In the genomic region with DNA sequence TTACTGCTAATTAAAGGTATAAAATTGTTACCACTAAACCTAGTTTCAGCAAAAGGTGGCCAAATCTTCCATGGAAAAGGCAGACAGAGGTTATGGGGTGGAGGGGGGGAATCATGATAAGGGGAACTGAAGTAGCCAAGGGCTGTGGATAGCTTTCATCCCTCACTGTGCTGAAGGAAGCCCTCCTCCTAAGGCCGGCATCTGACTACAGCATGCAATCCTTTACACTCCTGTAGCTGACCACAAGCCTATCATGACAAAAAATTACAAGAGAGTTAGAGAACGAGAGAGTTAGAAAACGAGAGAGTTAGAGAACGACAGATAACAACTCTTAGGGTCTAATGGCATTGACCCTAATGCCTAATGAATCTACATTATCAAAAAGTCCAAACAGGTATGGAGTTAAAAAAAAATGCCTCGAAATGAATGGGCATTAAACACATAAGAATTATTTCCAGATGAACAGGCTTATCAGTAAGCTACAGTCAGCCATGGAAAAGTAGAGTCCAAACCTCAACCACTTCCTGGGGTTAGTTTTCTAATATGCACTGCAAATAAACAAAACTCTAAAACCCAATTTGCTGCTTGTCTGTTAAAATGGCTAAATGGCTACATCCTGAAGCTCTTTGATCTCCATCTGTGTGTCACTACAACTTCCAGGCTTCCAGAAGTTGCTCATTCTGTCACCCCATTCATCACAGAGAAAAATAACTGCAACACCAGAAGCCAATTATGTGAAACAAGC, we compare ENCODE assay signal across 18 cellular contexts. TPM values are rescaled to one million over a fixed set of nuclear protein-coding genes. Genes with fewer than 3 reads are reported as not detected.
DNase-seq lines count a peak whose midpoint lies in the region; ATAC-seq, FAIRE-seq and TF ChIP-seq lines count a peak whose summit lies in the region.
"Had no signal": no experiment of that assay in that cellular context is flagged by ENCODE, and none has a peak within 500 bp of the region (broad histone marks: within the 10 kb centered on the region; RNA-seq: fewer than 3 reads in every experiment).

No MANE protein-coding gene starts in this region.

- peak overlapping the region; percentile 53 for H3K27ac Mint-ChIP-seq in activated naive CD4-positive, alpha-beta T cell treated with anti-CD3 and anti-CD28 coated beads, Interleukin-2, amount 50 U/mL, for 24 hours
- peak overlapping the region; percentile 49 to 51 for H3K27ac Mint-ChIP-seq in T-cell
- peak overlapping the region; percentile 75 for H3K27ac Mint-ChIP-seq in stimulated activated effector memory CD8-positive, alpha-beta T cell treated with anti-CD3 and anti-CD28 coated beads, Interleukin-12 subunit alpha, Interleukin-12 subunit beta, amount 100 ng/mL, for 72 hours

- no peaks in the 10 kb centered on the region for H3K9me3 ChIP-seq in BE2C
- H3K9me3 ChIP-seq: neutrophil, tibial nerve had no signal

- no peaks in the 10 kb centered on the region for H3K27me3 ChIP-seq in BE2C
- H3K27me3 ChIP-seq: foreskin keratinocyte, neutrophil, tibial nerve had no signal

- H3K36me3 Mint-ChIP-seq in activated naive CD4-positive, alpha-beta T cell treated with anti-CD3 and anti-CD28 coated beads, Interleukin-2, amount 50 U/mL, for 24 hours = peaks cover 13% of the 10 kb centered on the region
- peaks cover 50% of the 10 kb centered on the region for H3K36me3 Mint-ChIP-seq in T-cell
- peaks cover 93% of the 10 kb centered on the region for H3K36me3 Mint-ChIP-seq in stimulated activated effector memory CD8-positive, alpha-beta T cell treated with anti-CD3 and anti-CD28 coated beads, Interleukin-12 subunit alpha, Interleukin-12 subunit beta, amount 100 ng/mL, for 72 hours

- H3K36me3 ChIP-seq in BE2C = peaks cover 46% of the 10 kb centered on the region

- no peaks in the 10 kb centered on the region for H3K9me3 Mint-ChIP-seq in activated naive CD4-positive, alpha-beta T cell treated with anti-CD3 and anti-CD28 coated beads, Interleukin-2, amount 50 U/mL, for 24 hours
- no peaks in the 10 kb centered on the region for H3K9me3 Mint-ChIP-seq in T-cell
- H3K9me3 Mint-ChIP-seq in stimulated activated effector memory CD8-positive, alpha-beta T cell treated with anti-CD3 and anti-CD28 coated beads, Interleukin-12 subunit alpha, Interleukin-12 subunit beta, amount 100 ng/mL, for 72 hours = no peaks in the 10 kb centered on the region

- no peaks in the 10 kb centered on the region for H3K27me3 Mint-ChIP-seq in activated naive CD4-positive, alpha-beta T cell treated with anti-CD3 and anti-CD28 coated beads, Interleukin-2, amount 50 U/mL, for 24 hours
- no peaks in the 10 kb centered on the region for H3K27me3 Mint-ChIP-seq in T-cell

- H3K4me1 ChIP-seq in BE2C = no peaks in the 10 kb centered on the region
- H3K4me1 ChIP-seq: tibial nerve had no signal

- CTCF ChIA-PET in T-cell (lab: Charles Lee) = interaction anchor here in 1 of 2 donors (0.7 kb wide), 1 partner anchor 17 kb away, joined by 3 read pairs; no protein-coding TSS in a partner anchor

- no peak for DNase-seq in activated naive CD4-positive, alpha-beta T cell treated with Interleukin-2 at 50 U/mL for 16 hours
- no peak for DNase-seq in T-cell
- peak; percentile 49 for DNase-seq in astrocyte of the spinal cord (ENCODE audit: low read depth, low spot score)
- DNase-seq in stimulated activated effector memory CD8-positive, alpha-beta T cell treated with anti-CD3 and anti-CD28 coated beads, Interleukin-12 subunit alpha, Interleukin-12 subunit beta, amount 100 ng/mL, for 72 hours (ENCODE audit: low spot score in 2 of 2) = no peak
- no peak for DNase-seq in BE2C
- DNase-seq in cortex of kidney (lab: John Stamatoyannopoulos, UW) = no peak
- DNase-seq in GM12892 (ENCODE audit: insufficient read length) = no peak
- DNase-seq: activated CD4-positive, alpha-beta T cell treated with anti-CD3 and anti-CD28 coated beads for 1 hour; DMS 273 treated with DMSO at 0.1 percent for 48 hours; foreskin keratinocyte; NCI-H2081; right cardiac atrium; stimulated activated CD4-positive, alpha-beta T cell treated with anti-CD3 and anti-CD28 coated beads, Interleukin-1b, Interleukin-23, amount 100 ng/mL, for 48 hours had no signal

- POLR2A ChIA-PET in T-cell (lab: Charles Lee) = no interaction called here

- no peak for FAIRE-seq in GM12892 (lab: Jason Lieb, UNC)
- FAIRE-seq: bronchial epithelial cell had no signal

- TF ChIP-seq CTCF in astrocyte of the spinal cord (IDR thresholded peaks at IDR 0.05; ENCODE audit: low read depth, low read length) (no peak), BE2C (IDR thresholded peaks at IDR 0.05; ENCODE audit: low read depth, low read length) (no peak)

- peaks cover 17% of the 10 kb centered on the region for H3K4me1 Mint-ChIP-seq in activated naive CD4-positive, alpha-beta T cell treated with anti-CD3 and anti-CD28 coated beads, Interleukin-2, amount 50 U/mL, for 24 hours
- peaks cover 12 to 20% (median 18%) of the 10 kb centered on the region in 3 donors for H3K4me1 Mint-ChIP-seq in T-cell
- peaks cover 26% of the 10 kb centered on the region for H3K4me1 Mint-ChIP-seq in stimulated activated effector memory CD8-positive, alpha-beta T cell treated with anti-CD3 and anti-CD28 coated beads, Interleukin-12 subunit alpha, Interleukin-12 subunit beta, amount 100 ng/mL, for 72 hours

- in situ Hi-C loops in astrocyte of the spinal cord (cut with HindIII; ENCODE audit: low sequenced_read_pairs) = no loop called here

- TF ChIP-seq POLR2A in GM12892 (IDR thresholded peaks at IDR 0.05; ENCODE audit: low read depth, low read length) = no peak

- no peak overlapping the region for H3K4me3 Mint-ChIP-seq in activated naive CD4-positive, alpha-beta T cell treated with anti-CD3 and anti-CD28 coated beads, Interleukin-2, amount 50 U/mL, for 24 hours
- H3K4me3 Mint-ChIP-seq in T-cell = no peak overlapping the region
- H3K4me3 Mint-ChIP-seq in stimulated activated effector memory CD8-positive, alpha-beta T cell treated with anti-CD3 and anti-CD28 coated beads, Interleukin-12 subunit alpha, Interleukin-12 subunit beta, amount 100 ng/mL, for 72 hours = no peak overlapping the region

- H3K4me3 ChIP-seq in astrocyte of the spinal cord (ENCODE audit: low read depth, low read length) = no peak overlapping the region
- H3K4me3 ChIP-seq in BE2C (ENCODE audit: low read depth, low read length) = no peak overlapping the region
- H3K4me3 ChIP-seq: tibial nerve had no signal

- ATAC-seq in T-cell (replicated peaks in 1 of 4) = no peak
- ATAC-seq in stimulated activated effector memory CD8-positive, alpha-beta T cell treated with anti-CD3 and anti-CD28 coated beads, Interleukin-12 subunit alpha, Interleukin-12 subunit beta, amount 100 ng/mL, for 72 hours = no peak
- ATAC-seq: foreskin keratinocyte, Panc1 had no signal

RNA-seq across cellular contexts. Expression of a gene that starts 29.7 kb away (rescaled TPM):
- 1 to 10 TPM; 4.0 to 9.6 (median 5.4) TPM for total RNA-seq in T-cell
- 35.5 TPM for polyA plus RNA-seq in BE2C (2012; ENCODE audit: insufficient read depth, insufficient read length, low read depth)
- 10.3 TPM for polyA plus RNA-seq in GM12892 (2012; ENCODE audit: missing spikeins)
